Comparison of ENCODE assay signal across 12 cellular contexts in genomic region chr6:30816791-30817739, GRCh38.
DNase-seq lines count a peak whose midpoint lies in the region; ATAC-seq lines count a peak whose summit lies in the region.
"Had no signal": no experiment of that assay in that cellular context is flagged by ENCODE, and none has a peak within 500 bp of the region (broad histone marks: within the 10 kb centered on the region; RNA-seq: fewer than 3 reads in every experiment).

No MANE protein-coding gene starts in this region.

- peak overlapping the region; percentile 98 for H3K27ac Mint-ChIP-seq in activated naive CD4-positive, alpha-beta T cell treated with anti-CD3 and anti-CD28 coated beads, Interleukin-2, amount 50 U/mL, for 24 hours
- peak overlapping the region; percentile 89 for H3K27ac Mint-ChIP-seq in stimulated activated effector memory CD8-positive, alpha-beta T cell treated with anti-CD3 and anti-CD28 coated beads, Interleukin-12 subunit alpha, Interleukin-12 subunit beta, amount 100 ng/mL, for 72 hours
- H3K27ac Mint-ChIP-seq: nephron progenitor cell had no signal

- H3K9me3 Mint-ChIP-seq in activated naive CD4-positive, alpha-beta T cell treated with anti-CD3 and anti-CD28 coated beads, Interleukin-2, amount 50 U/mL, for 24 hours: peaks cover 4% of the 10 kb centered on the region
- H3K9me3 Mint-ChIP-seq in stimulated activated effector memory CD8-positive, alpha-beta T cell treated with anti-CD3 and anti-CD28 coated beads, Interleukin-12 subunit alpha, Interleukin-12 subunit beta, amount 100 ng/mL, for 72 hours: peaks cover 4% of the 10 kb centered on the region

- peak; percentile 44 for ATAC-seq in HG02571 (IDR thresholded peaks at IDR 0.05; ENCODE audit: unreplicated experiment)
- peak; percentile 63 for ATAC-seq in stimulated activated effector memory CD8-positive, alpha-beta T cell treated with anti-CD3 and anti-CD28 coated beads, Interleukin-12 subunit alpha, Interleukin-12 subunit beta, amount 100 ng/mL, for 72 hours
- ATAC-seq in GM18498 (IDR thresholded peaks at IDR 0.05; ENCODE audit: unreplicated experiment): no peak

- peak overlapping the region; percentile 68 for H3K4me3 Mint-ChIP-seq in activated naive CD4-positive, alpha-beta T cell treated with anti-CD3 and anti-CD28 coated beads, Interleukin-2, amount 50 U/mL, for 24 hours
- peak overlapping the region; percentile 16 for H3K4me3 Mint-ChIP-seq in stimulated activated effector memory CD8-positive, alpha-beta T cell treated with anti-CD3 and anti-CD28 coated beads, Interleukin-12 subunit alpha, Interleukin-12 subunit beta, amount 100 ng/mL, for 72 hours
- H3K4me3 Mint-ChIP-seq: nephron progenitor cell had no signal

- peaks cover 14% of the 10 kb centered on the region for H3K36me3 Mint-ChIP-seq in activated naive CD4-positive, alpha-beta T cell treated with anti-CD3 and anti-CD28 coated beads, Interleukin-2, amount 50 U/mL, for 24 hours
- H3K36me3 Mint-ChIP-seq in stimulated activated effector memory CD8-positive, alpha-beta T cell treated with anti-CD3 and anti-CD28 coated beads, Interleukin-12 subunit alpha, Interleukin-12 subunit beta, amount 100 ng/mL, for 72 hours: peaks cover 25% of the 10 kb centered on the region

- peak; percentile 71 for DNase-seq in activated effector memory CD4-positive, alpha-beta T cell treated with anti-CD3 and anti-CD28 coated beads, Interleukin-2, amount 50 U/mL, for 16 hours
- DNase-seq in activated effector memory CD4-positive, alpha-beta T cell treated with Interleukin-2 at 50 U/mL for 16 hours: no peak
- DNase-seq in stimulated activated effector memory CD8-positive, alpha-beta T cell treated with anti-CD3 and anti-CD28 coated beads, Interleukin-12 subunit alpha, Interleukin-12 subunit beta, amount 100 ng/mL, for 72 hours (ENCODE audit: low spot score in 2 of 2): peak in 1 of 2 donors; percentile 54
- DNase-seq in NCI-H510A treated with DMSO at 0.1 percent for 48 hours (lab: John Stamatoyannopoulos, UW) (no peak), GOT3 (lab: John Stamatoyannopoulos, UW) (no peak)
- DNase-seq: activated gamma-delta T cell treated with Interleukin-2 at 50 U/mL for 16 hours; effector memory CD4-positive, alpha-beta T cell; NCI-H774; nephron progenitor cell had no signal

- peaks cover 84% of the 10 kb centered on the region for H3K4me1 Mint-ChIP-seq in activated naive CD4-positive, alpha-beta T cell treated with anti-CD3 and anti-CD28 coated beads, Interleukin-2, amount 50 U/mL, for 24 hours
- H3K4me1 Mint-ChIP-seq in stimulated activated effector memory CD8-positive, alpha-beta T cell treated with anti-CD3 and anti-CD28 coated beads, Interleukin-12 subunit alpha, Interleukin-12 subunit beta, amount 100 ng/mL, for 72 hours: peaks cover 82% of the 10 kb centered on the region

- no peaks in the 10 kb centered on the region for H3K27me3 Mint-ChIP-seq in activated naive CD4-positive, alpha-beta T cell treated with anti-CD3 and anti-CD28 coated beads, Interleukin-2, amount 50 U/mL, for 24 hours
